Comparison of ENCODE assay signal across 12 cellular contexts in genomic region chr1:213326666-213327317, GRCh38.
DNase-seq lines count a peak whose midpoint lies in the region; ATAC-seq, FAIRE-seq and TF ChIP-seq lines count a peak whose summit lies in the region.
"Had no signal": no experiment of that assay in that cellular context is flagged by ENCODE, and none has a peak within 500 bp of the region (broad histone marks: within the 10 kb centered on the region; RNA-seq: fewer than 3 reads in every experiment).

No MANE protein-coding gene starts in this region.

- H3K27me3 Mint-ChIP-seq in CD14-positive monocyte (ENCODE audit: low read depth in 3 of 3): peaks cover 0 to 4% (median 0%) of the 10 kb centered on the region in 3 donors
- no peaks in the 10 kb centered on the region for H3K27me3 Mint-ChIP-seq in neural crest cell (ENCODE audit: low read depth)
- peaks cover 6% of the 10 kb centered on the region for H3K27me3 Mint-ChIP-seq in activated naive CD8-positive, alpha-beta T cell treated with anti-CD3 and anti-CD28 coated beads, Interleukin-2, amount 50 U/mL, for 24 hours

- H3K27ac Mint-ChIP-seq in CD14-positive monocyte (peak overlapping the region; percentile 55 to 96 (median 85)), neural crest cell (ENCODE audit: unreplicated experiment) (peak overlapping the region; percentile 95)
- H3K27ac Mint-ChIP-seq in activated naive CD8-positive, alpha-beta T cell treated with anti-CD3 and anti-CD28 coated beads, Interleukin-2, amount 50 U/mL, for 24 hours: no peak overlapping the region

- no peaks in the 10 kb centered on the region for H3K36me3 ChIP-seq in esophagus squamous epithelium
- H3K36me3 ChIP-seq: prostate gland had no signal

- intact Hi-C loops in CD14-positive monocyte (cut with micrococcal nuclease) (no loop called here), esophagus squamous epithelium (cut with DNase I) (no loop called here)

- no peak for ATAC-seq in activated naive CD8-positive, alpha-beta T cell treated with anti-CD3 and anti-CD28 coated beads, Interleukin-2, amount 50 U/mL, for 24 hours

- WGBS in esophagus squamous epithelium, 2 donors: 81 to 84% methylated on average over 2 to 3 of the region's 3 CpGs

- TF ChIP-seq POLR2A in GM12891 (IDR thresholded peaks at IDR 0.05; ENCODE audit: low read depth, low read length): no peak
- no peak for TF ChIP-seq POLR2A in esophagus squamous epithelium (IDR thresholded peaks at IDR 0.05)

- H3K4me3 ChIP-seq in esophagus squamous epithelium: no peak overlapping the region
- H3K4me3 ChIP-seq: prostate gland had no signal

- peak overlapping the region; percentile 21 to 79 for H3K4me3 Mint-ChIP-seq in CD14-positive monocyte
- H3K4me3 Mint-ChIP-seq in neural crest cell: peak overlapping the region; percentile 29
- no peak overlapping the region for H3K4me3 Mint-ChIP-seq in activated naive CD8-positive, alpha-beta T cell treated with anti-CD3 and anti-CD28 coated beads, Interleukin-2, amount 50 U/mL, for 24 hours
- H3K4me3 Mint-ChIP-seq: central memory CD8-positive, alpha-beta T cell had no signal

- no peak for FAIRE-seq in GM12891 (lab: Jason Lieb, UNC)

- H3K9me3 ChIP-seq in esophagus squamous epithelium: no peaks in the 10 kb centered on the region
- H3K9me3 ChIP-seq: prostate gland had no signal

- H3K4me1 ChIP-seq in esophagus squamous epithelium: no peaks in the 10 kb centered on the region
- H3K4me1 ChIP-seq: prostate gland had no signal

- no peak for DNase-seq in CD14-positive monocyte (ENCODE audit: low spot score)
- peak; percentile 92 for DNase-seq in MV-4-11 (lab: John Stamatoyannopoulos, UW)
- peak; percentile 41 for DNase-seq in dedifferentiated amniotic fluid mesenchymal stem cell (ENCODE audit: extremely low spot score)
- no peak for DNase-seq in neural crest cell (ENCODE audit: low read depth, low spot score)
- no peak for DNase-seq in GM12891 (ENCODE audit: insufficient read length, low spot score)
- no peak for DNase-seq in activated naive CD8-positive, alpha-beta T cell treated with anti-CD3 and anti-CD28 coated beads, Interleukin-2, amount 50 U/mL, for 24 hours
- no peak for DNase-seq in NCI-H146 (lab: John Stamatoyannopoulos, UW)
- DNase-seq in esophagus squamous epithelium (lab: John Stamatoyannopoulos, UW): no peak
- DNase-seq: DMS53, SHP77 had no signal

- H3K9me3 Mint-ChIP-seq in CD14-positive monocyte: peaks cover 0 to 12% (median 0%) of the 10 kb centered on the region in 7 donors
- H3K9me3 Mint-ChIP-seq in neural crest cell: no peaks in the 10 kb centered on the region
- H3K9me3 Mint-ChIP-seq in activated naive CD8-positive, alpha-beta T cell treated with anti-CD3 and anti-CD28 coated beads, Interleukin-2, amount 50 U/mL, for 24 hours: no peaks in the 10 kb centered on the region
- H3K9me3 Mint-ChIP-seq: central memory CD8-positive, alpha-beta T cell had no signal

- no peak for TF ChIP-seq CTCF in CD14-positive monocyte (IDR thresholded peaks at IDR 0.05)
- TF ChIP-seq CTCF in neural crest cell (conservative IDR thresholded peaks at IDR 0.05): no peak
- no peak for TF ChIP-seq CTCF in esophagus squamous epithelium (IDR thresholded peaks at IDR 0.05)

- H3K36me3 Mint-ChIP-seq in CD14-positive monocyte (no peaks in the 10 kb centered on the region), neural crest cell (ENCODE audit: low read depth) (no peaks in the 10 kb centered on the region)
- no peaks in the 10 kb centered on the region for H3K36me3 Mint-ChIP-seq in activated naive CD8-positive, alpha-beta T cell treated with anti-CD3 and anti-CD28 coated beads, Interleukin-2, amount 50 U/mL, for 24 hours (ENCODE audit: low read depth)

- no peak overlapping the region for H3K27ac ChIP-seq in esophagus squamous epithelium
- H3K27ac ChIP-seq: prostate gland had no signal

- H3K27me3 ChIP-seq in esophagus squamous epithelium: no peaks in the 10 kb centered on the region

- peaks cover 45% of the 10 kb centered on the region for H3K4me1 Mint-ChIP-seq in CD14-positive monocyte
- H3K4me1 Mint-ChIP-seq in neural crest cell: peaks cover 57% of the 10 kb centered on the region
- no peaks in the 10 kb centered on the region for H3K4me1 Mint-ChIP-seq in activated naive CD8-positive, alpha-beta T cell treated with anti-CD3 and anti-CD28 coated beads, Interleukin-2, amount 50 U/mL, for 24 hours
- H3K4me1 Mint-ChIP-seq: central memory CD8-positive, alpha-beta T cell had no signal

TF ChIP-seq in GM12891, 5 proteins besides CTCF, POLR2A, EP300 and RAD21:
- TF ChIP-seq POU2F2 (IDR thresholded peaks at IDR 0.05; ENCODE audit: low read depth, low read length): no peak
- no peak for TF ChIP-seq TAF1 (IDR thresholded peaks at IDR 0.05; ENCODE audit: low read depth, low read length)
- TF ChIP-seq SPI1 (IDR thresholded peaks at IDR 0.05; ENCODE audit: low read depth, low read length): no peak
- no peak for TF ChIP-seq PAX5 (IDR thresholded peaks at IDR 0.05; ENCODE audit: insufficient read depth, low read length, severe bottlenecking)
- no peak for TF ChIP-seq POLR2AphosphoS5 (IDR thresholded peaks at IDR 0.05; ENCODE audit: low read depth, low read length)
TF ChIP-seq in GM12891: peak in this region for 0.

Comparison
In these comparisons a context has a peak if more than half of its experiments do, and no peak if none do; other contexts are left out.
1. DNase-seq: peak in MV-4-11 (single experiment) and dedifferentiated amniotic fluid mesenchymal stem cell (single experiment); none in CD14-positive monocyte (single experiment), neural crest cell (single experiment), GM12891 (single experiment), activated naive CD8-positive, alpha-beta T cell treated with anti-CD3 and anti-CD28 coated beads, Interleukin-2, amount 50 U/mL, for 24 hours (single experiment), NCI-H146 (single experiment) and esophagus squamous epithelium (single experiment).